In the genomic region with DNA sequence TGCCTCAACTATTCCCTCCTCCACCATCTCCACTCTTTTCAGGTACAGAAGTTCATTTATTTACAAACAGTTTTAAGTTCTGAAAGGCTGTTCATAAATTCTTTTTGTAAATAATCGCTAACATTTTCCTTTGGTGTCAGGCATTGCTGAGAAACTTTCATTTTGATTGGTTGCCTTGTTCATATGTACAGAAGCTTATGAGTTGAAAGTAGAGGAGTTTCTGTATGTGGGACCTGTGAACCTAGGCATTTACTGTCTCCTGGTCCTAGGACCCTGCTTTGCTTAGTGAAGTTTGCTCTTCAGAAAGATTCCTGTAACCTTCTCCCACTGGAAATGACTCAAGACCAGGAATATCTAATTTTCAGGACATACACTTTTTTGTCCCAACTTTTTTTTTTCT, we compare ENCODE assay signal across 1 cellular context.
TF ChIP-seq lines count a peak whose summit lies in the region.

No MANE protein-coding gene starts in this region.

TF ChIP-seq in IMR-90, 13 proteins besides CTCF, POLR2A, EP300 and RAD21 (continued from another document):
- TF ChIP-seq, protein P1, sequence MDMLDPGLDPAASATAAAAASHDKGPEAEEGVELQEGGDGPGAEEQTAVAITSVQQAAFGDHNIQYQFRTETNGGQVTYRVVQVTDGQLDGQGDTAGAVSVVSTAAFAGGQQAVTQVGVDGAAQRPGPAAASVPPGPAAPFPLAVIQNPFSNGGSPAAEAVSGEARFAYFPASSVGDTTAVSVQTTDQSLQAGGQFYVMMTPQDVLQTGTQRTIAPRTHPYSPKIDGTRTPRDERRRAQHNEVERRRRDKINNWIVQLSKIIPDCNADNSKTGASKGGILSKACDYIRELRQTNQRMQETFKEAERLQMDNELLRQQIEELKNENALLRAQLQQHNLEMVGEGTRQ (IDR thresholded peaks at IDR 0.05; ENCODE audit: low read depth, low read length) = no peak
- TF ChIP-seq SMC3 (IDR thresholded peaks at IDR 0.05; ENCODE audit: low read depth, low read length) (no peak), FOS (IDR thresholded peaks at IDR 0.05; ENCODE audit: low read depth, low read length) (no peak), BHLHE40 (IDR thresholded peaks at IDR 0.05; ENCODE audit: low read depth, low read length) (no peak), CEBPB (IDR thresholded peaks at IDR 0.05; ENCODE audit: low read depth, low read length) (no peak), CHD1 (IDR thresholded peaks at IDR 0.05; ENCODE audit: low read depth, low read length) (no peak), MXI1 (IDR thresholded peaks at IDR 0.05; ENCODE audit: borderline replicate concordance, low read depth, low read length) (no peak), NFE2L2 (IDR thresholded peaks at IDR 0.05; ENCODE audit: low read depth, low read length) (no peak), MAZ (IDR thresholded peaks at IDR 0.05; ENCODE audit: borderline replicate concordance, low read depth, low read length) (no peak), MAFK (IDR thresholded peaks at IDR 0.05; ENCODE audit: low read depth, low read length) (no peak)
